15 cellular contexts compared by ENCODE assay signal in the genomic region with DNA sequence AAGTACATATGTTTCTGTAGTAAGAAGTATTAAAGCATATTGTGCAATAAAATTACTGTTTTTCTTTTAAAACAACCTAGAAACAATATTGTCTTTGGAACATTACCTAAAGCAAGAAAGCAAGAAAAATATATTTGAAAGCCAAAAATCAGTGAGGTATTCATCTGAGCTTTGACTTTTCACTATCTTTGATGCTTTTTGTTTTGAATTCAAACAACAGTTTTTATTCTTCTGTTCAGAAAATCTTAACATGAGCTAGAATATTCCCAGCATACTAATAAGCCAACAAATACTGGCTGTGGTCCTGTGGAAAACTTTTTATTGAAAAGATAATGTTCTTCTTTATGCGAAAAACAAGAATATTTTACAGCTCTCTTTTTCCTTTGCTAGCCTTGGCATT.
"Had no signal": no experiment of that assay in that cellular context is flagged by ENCODE, and none has a peak within 500 bp of the region (broad histone marks: within the 10 kb centered on the region; RNA-seq: fewer than 3 reads in every experiment).

No MANE protein-coding gene starts in this region.

- H3K27me3 ChIP-seq: esophagus muscularis mucosa, foreskin keratinocyte, heart right ventricle had no signal

- H3K9me3 Mint-ChIP-seq: activated naive CD8-positive, alpha-beta T cell treated with anti-CD3 and anti-CD28 coated beads for 36 hours; activated T-helper 1 cell treated with anti-CD3 and anti-CD28 coated beads, Interleukin-12 subunit alpha, Interleukin-12 subunit beta, Interleukin-2, Interleukin-4 antibody, amounts not matched to agents 30 ng/mL and 10 ng/mL and 1 ng/mL, durations not matched to agents 14 hours and 24 hours and 36 hours; naive thymus-derived CD4-positive, alpha-beta T cell; stimulated activated effector memory CD8-positive, alpha-beta T cell treated with anti-CD3 and anti-CD28 coated beads, Interleukin-12 subunit alpha, Interleukin-12 subunit beta, amount 100 ng/mL, for 72 hours had no signal

- H3K27ac Mint-ChIP-seq: activated naive CD8-positive, alpha-beta T cell treated with anti-CD3 and anti-CD28 coated beads for 36 hours; activated T-helper 1 cell treated with anti-CD3 and anti-CD28 coated beads, Interleukin-12 subunit alpha, Interleukin-12 subunit beta, Interleukin-2, Interleukin-4 antibody, amounts not matched to agents 30 ng/mL and 10 ng/mL and 1 ng/mL, durations not matched to agents 14 hours and 24 hours and 36 hours; naive thymus-derived CD4-positive, alpha-beta T cell; stimulated activated effector memory CD8-positive, alpha-beta T cell treated with anti-CD3 and anti-CD28 coated beads, Interleukin-12 subunit alpha, Interleukin-12 subunit beta, amount 100 ng/mL, for 72 hours had no signal

- H3K27me3 Mint-ChIP-seq: activated naive CD8-positive, alpha-beta T cell treated with anti-CD3 and anti-CD28 coated beads for 36 hours had no signal

- H3K4me1 Mint-ChIP-seq: activated naive CD8-positive, alpha-beta T cell treated with anti-CD3 and anti-CD28 coated beads for 36 hours; naive thymus-derived CD4-positive, alpha-beta T cell; stimulated activated effector memory CD8-positive, alpha-beta T cell treated with anti-CD3 and anti-CD28 coated beads, Interleukin-12 subunit alpha, Interleukin-12 subunit beta, amount 100 ng/mL, for 72 hours had no signal

- H3K4me3 Mint-ChIP-seq: activated naive CD8-positive, alpha-beta T cell treated with anti-CD3 and anti-CD28 coated beads for 36 hours; activated T-helper 1 cell treated with anti-CD3 and anti-CD28 coated beads, Interleukin-12 subunit alpha, Interleukin-12 subunit beta, Interleukin-2, Interleukin-4 antibody, amounts not matched to agents 30 ng/mL and 10 ng/mL and 1 ng/mL, durations not matched to agents 14 hours and 24 hours and 36 hours; naive thymus-derived CD4-positive, alpha-beta T cell; stimulated activated effector memory CD8-positive, alpha-beta T cell treated with anti-CD3 and anti-CD28 coated beads, Interleukin-12 subunit alpha, Interleukin-12 subunit beta, amount 100 ng/mL, for 72 hours had no signal

- H3K36me3 Mint-ChIP-seq: activated naive CD8-positive, alpha-beta T cell treated with anti-CD3 and anti-CD28 coated beads for 36 hours; naive thymus-derived CD4-positive, alpha-beta T cell; stimulated activated effector memory CD8-positive, alpha-beta T cell treated with anti-CD3 and anti-CD28 coated beads, Interleukin-12 subunit alpha, Interleukin-12 subunit beta, amount 100 ng/mL, for 72 hours had no signal

- DNase-seq: activated CD4-positive, CD25-positive, alpha-beta regulatory T cell treated with anti-CD3 and anti-CD28 coated beads, Interleukin-2, amount 50 U/mL, for 72 hours; activated naive CD8-positive, alpha-beta T cell treated with anti-CD3 and anti-CD28 coated beads for 36 hours; anterior cingulate cortex; foreskin keratinocyte; heart right ventricle; mucosa of descending colon; naive thymus-derived CD4-positive, alpha-beta T cell; nucleus accumbens; right cardiac atrium; stimulated activated CD4-positive, alpha-beta T cell treated with anti-CD3 and anti-CD28 coated beads, Interleukin-2, amount 100 ng/mL, for 24 hours had no signal

- H3K36me3 ChIP-seq: esophagus muscularis mucosa, heart right ventricle, prostate gland had no signal

- H3K4me3 ChIP-seq: esophagus muscularis mucosa, heart right ventricle, mucosa of descending colon, prostate gland had no signal

- H3K27ac ChIP-seq: esophagus muscularis mucosa, foreskin keratinocyte, heart right ventricle, prostate gland had no signal

- ATAC-seq: foreskin keratinocyte; heart right ventricle; left lobe of liver; mucosa of descending colon; naive thymus-derived CD4-positive, alpha-beta T cell; right cardiac atrium; stimulated activated effector memory CD8-positive, alpha-beta T cell treated with anti-CD3 and anti-CD28 coated beads, Interleukin-12 subunit alpha, Interleukin-12 subunit beta, amount 100 ng/mL, for 72 hours had no signal

- H3K9me3 ChIP-seq: esophagus muscularis mucosa, heart right ventricle, mucosa of descending colon, prostate gland had no signal

- H3K4me1 ChIP-seq: foreskin keratinocyte, heart right ventricle, prostate gland had no signal
